Comparison of ENCODE assay signal across 9 cellular contexts in the genomic region with DNA sequence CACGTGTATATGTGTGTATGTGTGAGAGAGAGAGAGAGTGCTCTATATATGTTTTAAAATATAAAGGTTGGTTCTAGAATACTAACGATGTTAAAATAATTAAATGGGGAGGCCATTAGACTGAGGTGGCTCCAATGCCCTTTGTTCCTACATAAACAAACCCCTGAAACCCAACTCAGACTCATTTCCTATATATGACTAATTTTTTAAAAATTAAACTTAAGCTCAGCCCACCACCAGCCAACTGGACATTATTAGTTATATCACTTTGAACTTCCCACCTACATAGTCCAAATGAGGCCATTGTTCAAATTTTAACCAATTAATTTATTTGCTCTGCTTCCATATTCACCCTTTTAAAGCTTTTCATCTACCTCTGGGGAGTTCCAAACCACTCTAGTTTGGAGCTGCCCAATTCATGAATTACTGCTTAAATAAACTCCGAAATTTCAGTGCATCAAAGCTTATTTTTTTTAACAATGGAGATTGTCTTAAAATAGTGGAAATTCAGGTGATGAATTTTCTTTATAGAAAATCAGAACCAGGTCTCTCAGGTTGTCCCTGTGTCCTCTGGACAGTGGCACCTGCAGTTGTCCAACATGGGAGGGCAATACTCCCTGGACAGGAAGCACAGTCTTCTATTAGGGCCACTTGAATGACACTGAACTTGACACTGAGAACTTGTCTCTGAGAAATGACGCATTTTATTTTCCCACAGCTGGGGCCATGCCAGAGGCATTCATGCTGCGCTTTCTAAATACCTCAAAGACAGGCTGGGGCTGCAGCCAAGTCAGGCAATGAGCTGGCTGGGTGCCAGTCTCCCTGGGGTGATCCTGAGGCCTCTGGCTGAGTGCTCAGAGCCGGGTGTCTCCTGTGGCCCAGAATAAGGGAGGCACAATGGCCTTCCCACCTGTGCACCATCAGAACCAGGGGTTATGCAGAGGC.
A peak's percentile ranks its signal among the peaks of the same experiment; 100 is the strongest.
DNase-seq lines count a peak whose midpoint lies in the region; ATAC-seq lines count a peak whose summit lies in the region.
"Had no signal": no experiment of that assay in that cellular context is flagged by ENCODE, and none has a peak within 500 bp of the region (broad histone marks: within the 10 kb centered on the region; RNA-seq: fewer than 3 reads in every experiment).

No MANE protein-coding gene starts in this region.

- ATAC-seq in GM21526 (IDR thresholded peaks at IDR 0.05; ENCODE audit: low FRiP score, unreplicated experiment): no peak
- no peak for ATAC-seq in HG03108 (IDR thresholded peaks at IDR 0.05; ENCODE audit: unreplicated experiment)
- ATAC-seq: stimulated activated naive B cell treated with anti-CD40 and anti-IgM and Interleukin-4, amounts not matched to agents 10 μg/mL and 1 μg/mL and 100 μg/mL, for 72 hours had no signal

- peak; percentile 52 for DNase-seq in DMS79 (lab: John Stamatoyannopoulos, UW)
- peak; percentile 54 for DNase-seq in NCI-H510A treated with DMSO at 0.1 percent for 48 hours (lab: John Stamatoyannopoulos, UW)
- peak; percentile 55 for DNase-seq in epithelial cell of prostate (ENCODE audit: low read depth, low spot score)
- peak; percentile 95 for DNase-seq in non-pigmented ciliary epithelial cell (ENCODE audit: low read depth)
- no peak for DNase-seq in occipital lobe (lab: John Stamatoyannopoulos, UW)
- DNase-seq in NOMO-1 treated with dmso at 0.1 percent for 144 hours (lab: John Stamatoyannopoulos, UW; ENCODE audit: unreplicated experiment): no peak
- DNase-seq: stimulated activated naive B cell treated with anti-CD40 and anti-IgM and Interleukin-4, amounts not matched to agents 10 μg/mL and 1 μg/mL and 100 μg/mL, for 72 hours had no signal

- no peak overlapping the region for H3K27ac ChIP-seq in epithelial cell of prostate

Comparison
In these comparisons a context has a peak if more than half of its experiments do, and no peak if none do; other contexts are left out.
1. DNase-seq: peak in DMS79 (single experiment), NCI-H510A treated with DMSO at 0.1 percent for 48 hours (single experiment), epithelial cell of prostate (single experiment) and non-pigmented ciliary epithelial cell (single experiment); none in occipital lobe (single experiment) and NOMO-1 treated with dmso at 0.1 percent for 144 hours (single experiment).